ENCODE assay signal across 30 cellular contexts in genomic region chr1:219575563-219575962, GRCh38. TPM values are rescaled to one million over a fixed set of nuclear protein-coding genes. Genes with fewer than 3 reads are reported as not detected.
"Had no signal": no experiment of that assay in that cellular context is flagged by ENCODE, and none has a peak within 500 bp of the region (broad histone marks: within the 10 kb centered on the region; RNA-seq: fewer than 3 reads in every experiment).

No MANE protein-coding gene starts in this region.

- H3K36me3 Mint-ChIP-seq: activated naive CD8-positive, alpha-beta T cell; memory B cell; stimulated activated effector memory CD8-positive, alpha-beta T cell treated with anti-CD3 and anti-CD28 coated beads, Interleukin-12 subunit alpha, Interleukin-12 subunit beta, amount 100 ng/mL, for 72 hours had no signal

- H3K4me1 Mint-ChIP-seq: activated B cell treated with CpG ODN at 0.5 μM for 24 hours; activated CD4-positive, alpha-beta T cell treated with anti-CD3 and anti-CD28 coated beads for 36 hours; memory B cell; stimulated activated effector memory CD8-positive, alpha-beta T cell treated with anti-CD3 and anti-CD28 coated beads, Interleukin-12 subunit alpha, Interleukin-12 subunit beta, amount 100 ng/mL, for 72 hours; stimulated activated naive CD8-positive, alpha-beta T cell treated with anti-CD3 and anti-CD28 coated beads, Interleukin-15, amount 100 ng/mL, for 72 hours had no signal

- H3K27ac ChIP-seq: coronary artery, esophagus squamous epithelium, gastroesophageal sphincter, right lobe of liver, tibial artery had no signal

- H3K4me3 Mint-ChIP-seq: activated B cell treated with CpG ODN at 0.5 μM for 24 hours; activated CD4-positive, alpha-beta T cell treated with anti-CD3 and anti-CD28 coated beads for 36 hours; activated naive CD8-positive, alpha-beta T cell; activated T-cell treated with anti-CD3 and anti-CD28 coated beads, Interleukin-2, amount 50 U/mL, for 4 hours; memory B cell; neural crest cell; stimulated activated effector memory CD8-positive, alpha-beta T cell treated with anti-CD3 and anti-CD28 coated beads, Interleukin-12 subunit alpha, Interleukin-12 subunit beta, amount 100 ng/mL, for 72 hours; stimulated activated naive CD8-positive, alpha-beta T cell treated with anti-CD3 and anti-CD28 coated beads, Interleukin-15, amount 100 ng/mL, for 72 hours had no signal

- H3K27me3 Mint-ChIP-seq: activated B cell treated with CpG ODN at 0.5 μM for 24 hours; activated CD4-positive, alpha-beta T cell treated with anti-CD3 and anti-CD28 coated beads for 36 hours; stimulated activated naive CD8-positive, alpha-beta T cell treated with anti-CD3 and anti-CD28 coated beads, Interleukin-15, amount 100 ng/mL, for 72 hours had no signal

- H3K9me3 Mint-ChIP-seq: activated B cell treated with CpG ODN at 0.5 μM for 24 hours; activated T-helper 2 cell treated with anti-CD3 and anti-CD28 coated beads, Interferon-gamma antibody, Interleukin-2, Interleukin-4, amounts not matched to agents 10 μg/mL and 5 μg/mL and 100 μg/mL, durations not matched to agents 14 hours and 24 hours and 36 hours; neural crest cell; stimulated activated naive CD8-positive, alpha-beta T cell treated with anti-CD3 and anti-CD28 coated beads, Interleukin-15, amount 100 ng/mL, for 72 hours had no signal

- H3K27ac Mint-ChIP-seq: activated B cell treated with CpG ODN at 0.5 μM for 24 hours; activated CD4-positive, alpha-beta T cell treated with anti-CD3 and anti-CD28 coated beads for 36 hours; activated naive CD8-positive, alpha-beta T cell; activated T-helper 2 cell treated with anti-CD3 and anti-CD28 coated beads, Interferon-gamma antibody, Interleukin-2, Interleukin-4, amounts not matched to agents 10 μg/mL and 5 μg/mL and 100 μg/mL, durations not matched to agents 14 hours and 24 hours and 36 hours; memory B cell; stimulated activated effector memory CD8-positive, alpha-beta T cell treated with anti-CD3 and anti-CD28 coated beads, Interleukin-12 subunit alpha, Interleukin-12 subunit beta, amount 100 ng/mL, for 72 hours; stimulated activated naive CD8-positive, alpha-beta T cell treated with anti-CD3 and anti-CD28 coated beads, Interleukin-15, amount 100 ng/mL, for 72 hours had no signal

- ATAC-seq: activated CD4-positive, alpha-beta T cell treated with anti-CD3 and anti-CD28 coated beads for 36 hours; activated T-cell treated with anti-CD3 and anti-CD28 coated beads, Interleukin-2, amount 50 U/mL, for 4 hours; gastroesophageal sphincter; left cardiac atrium; mucosa of descending colon; right lobe of liver; stimulated activated effector memory CD8-positive, alpha-beta T cell treated with anti-CD3 and anti-CD28 coated beads, Interleukin-12 subunit alpha, Interleukin-12 subunit beta, amount 100 ng/mL, for 72 hours; stimulated activated naive CD8-positive, alpha-beta T cell treated with anti-CD3 and anti-CD28 coated beads, Interleukin-15, amount 100 ng/mL, for 72 hours had no signal

- DNase-seq: activated B cell treated with CpG ODN at 0.5 μM for 24 hours; activated CD4-positive, alpha-beta T cell treated with anti-CD3 and anti-CD28 coated beads for 36 hours; activated CD4-positive, alpha-beta T cell treated with anti-CD3 and anti-CD28 coated beads, Interleukin-2, amount 50 U/mL, for 4 hours; activated CD8-positive, alpha-beta memory T cell treated with anti-CD3 and anti-CD28 coated beads for 24 hours; activated CD8-positive, alpha-beta memory T cell treated with anti-CD3 and anti-CD28 coated beads, Interleukin-2, amount 50 U/mL, for 4 hours; activated naive CD4-positive, alpha-beta T cell; activated T-cell treated with anti-CD3 and anti-CD28 coated beads, Interleukin-2, amount 50 U/mL, for 4 hours; amygdala; esophagus squamous epithelium; head of caudate nucleus; hypothalamus; left cardiac atrium; mucosa of descending colon; occipital lobe; posterior cingulate gyrus; right lobe of liver; stimulated activated CD4-positive, alpha-beta T cell treated with anti-CD3 and anti-CD28 coated beads, Interleukin-2, amount 100 ng/mL, for 24 hours; stimulated activated naive CD8-positive, alpha-beta T cell treated with anti-CD3 and anti-CD28 coated beads, Interleukin-15, amount 100 ng/mL, for 72 hours; T1000; tibial artery had no signal

- H3K4me3 ChIP-seq: coronary artery, esophagus squamous epithelium, gastroesophageal sphincter, mucosa of descending colon, right lobe of liver, skin epidermis, tibial artery had no signal

- H3K4me1 ChIP-seq: gastroesophageal sphincter, tibial artery had no signal

- H3K36me3 ChIP-seq: esophagus squamous epithelium, gastroesophageal sphincter, right lobe of liver, tibial artery had no signal

- H3K27me3 ChIP-seq: esophagus squamous epithelium, gastroesophageal sphincter, right lobe of liver, tibial artery had no signal

RNA-seq across cellular contexts. Expression of gene ZC3H11B, which starts 37.3 kb away (rescaled TPM):
- total RNA-seq: activated B cell treated with CpG ODN at 0.5 μM for 24 hours; activated T-helper 2 cell treated with anti-CD3 and anti-CD28 coated beads, Interferon-gamma antibody, Interleukin-2, Interleukin-4, amounts not matched to agents 10 μg/mL and 5 μg/mL and 100 μg/mL, durations not matched to agents 14 hours and 24 hours and 36 hours; bronchial epithelial cell; esophagus squamous epithelium; gastroesophageal sphincter; mucosa of descending colon; ureter had no signal
